In the genomic region with DNA sequence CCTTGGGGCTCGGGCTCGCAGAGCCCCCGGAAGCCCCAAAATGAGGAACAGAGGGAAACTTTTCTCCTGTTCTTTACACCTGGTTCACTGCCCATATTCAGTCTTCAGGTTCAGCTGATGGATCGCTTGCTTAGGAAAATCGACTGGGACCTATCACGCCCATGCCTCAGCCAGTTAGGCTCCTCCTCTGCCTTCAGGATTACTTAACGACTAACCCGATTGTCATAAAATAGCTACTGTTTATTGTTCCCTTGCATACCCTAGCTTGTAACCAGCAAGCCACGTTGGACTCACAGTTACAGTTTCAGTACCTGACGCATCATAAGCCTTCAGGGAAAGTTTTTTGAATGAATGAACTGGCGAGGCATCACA, we compare ENCODE assay signal across 8 cellular contexts. TPM values are rescaled to one million over a fixed set of nuclear protein-coding genes. Genes with fewer than 3 reads are reported as not detected.
DNase-seq lines count a peak whose midpoint lies in the region; ATAC-seq and TF ChIP-seq lines count a peak whose summit lies in the region.

No MANE protein-coding gene starts in this region.

- no peaks in the 10 kb centered on the region for H3K27me3 Mint-ChIP-seq in neural progenitor cell (ENCODE audit: insufficient read depth, low read depth)

- H2AFZ ChIP-seq in neural progenitor cell (replicated peaks) = no peak overlapping the region

- peaks cover 23% of the 10 kb centered on the region for H3K36me3 Mint-ChIP-seq in neural progenitor cell

- no peak for ATAC-seq in GM19397 (IDR thresholded peaks at IDR 0.05; ENCODE audit: unreplicated experiment)

- H3K9ac ChIP-seq in neural progenitor cell = peak overlapping the region; percentile 100

- H3K27me3 ChIP-seq in effector memory CD4-positive, alpha-beta T cell (replicated peaks; ENCODE audit: control insufficient read depth, insufficient read depth, low read length, poor library complexity, severe bottlenecking) = no peaks in the 10 kb centered on the region
- no peaks in the 10 kb centered on the region for H3K27me3 ChIP-seq in neural progenitor cell

- peaks cover 21% of the 10 kb centered on the region for H3K4me1 ChIP-seq in effector memory CD4-positive, alpha-beta T cell (ENCODE audit: control insufficient read depth, insufficient read depth, low read length, poor library complexity, severe bottlenecking)
- peaks cover 17% of the 10 kb centered on the region for H3K4me1 ChIP-seq in neural progenitor cell

- peak overlapping the region; percentile 87 for H3K27ac Mint-ChIP-seq in neural progenitor cell

- no peaks in the 10 kb centered on the region for H3K9me3 Mint-ChIP-seq in neural progenitor cell

- H3K9me3 ChIP-seq in effector memory CD4-positive, alpha-beta T cell (ENCODE audit: control insufficient read depth, low read length) = no peaks in the 10 kb centered on the region
- H3K9me3 ChIP-seq in neural progenitor cell (ENCODE audit: low read depth) = no peaks in the 10 kb centered on the region

- peaks cover 56% of the 10 kb centered on the region for H3K79me2 ChIP-seq in neural progenitor cell (ENCODE audit: low read depth)

- TF ChIP-seq CTCF in GM12864 (IDR thresholded peaks at IDR 0.05; ENCODE audit: low read depth, low read length, missing control alignments) (no peak), neural progenitor cell (IDR thresholded peaks at IDR 0.05) (no peak)

- H3K4me3 Mint-ChIP-seq in neural progenitor cell = peak overlapping the region; percentile 96

- peak overlapping the region; percentile 97 for H3K27ac ChIP-seq in effector memory CD4-positive, alpha-beta T cell (ENCODE audit: insufficient read depth, low read length, poor library complexity, severe bottlenecking)
- peak overlapping the region; percentile 100 for H3K27ac ChIP-seq in neural progenitor cell

- peaks cover 38% of the 10 kb centered on the region for H3K36me3 ChIP-seq in effector memory CD4-positive, alpha-beta T cell (ENCODE audit: control insufficient read depth, insufficient read depth, low read length)
- H3K36me3 ChIP-seq in neural progenitor cell = peaks cover 24% of the 10 kb centered on the region

- H3K4me1 Mint-ChIP-seq in neural progenitor cell = peaks cover 20% of the 10 kb centered on the region

- DNase-seq in GM12864 (ENCODE audit: low read depth) (no peak), MV-4-11 (lab: John Stamatoyannopoulos, UW) (peak; percentile 49), neural progenitor cell (ENCODE audit: low spot score) (no peak), NCI-H146 (lab: John Stamatoyannopoulos, UW) (no peak), NOMO-1 treated with DMSO at 0.1 percent for 48 hours (lab: John Stamatoyannopoulos, UW; ENCODE audit: unreplicated experiment) (no peak), RPMI8226 (no peak)
- no peak for DNase-seq in effector memory CD4-positive, alpha-beta T cell

- peaks cover 28% of the 10 kb centered on the region for H3F3A ChIP-seq in neural progenitor cell (ENCODE audit: low read depth)

- peak overlapping the region; percentile 98 for H3K4me2 ChIP-seq in neural progenitor cell

- peaks cover 55% of the 10 kb centered on the region for H4K20me1 ChIP-seq in neural progenitor cell (ENCODE audit: low read depth)

- peak overlapping the region; percentile 90 for H3K4me3 ChIP-seq in GM12864 (ENCODE audit: low read depth, low read length)
- H3K4me3 ChIP-seq in effector memory CD4-positive, alpha-beta T cell (ENCODE audit: insufficient read depth, low read depth, low read length, poor library complexity, severe bottlenecking) = peak overlapping the region; percentile 99
- peak overlapping the region; percentile 82 for H3K4me3 ChIP-seq in neural progenitor cell

RNA-seq across cellular contexts. Expression of gene TARDBP, which starts 0.7 kb away (rescaled TPM):
- total RNA-seq in neural progenitor cell (ENCODE audit: low replicate concordance) = 170 and 202 TPM in 2 replicates

RNA-seq across cellular contexts. Expression of gene MASP2, which starts 33.9 kb away (rescaled TPM):
- 0.09 TPM in 1 of 2 replicates, not detected in the other for total RNA-seq in neural progenitor cell (ENCODE audit: low replicate concordance)

RNA-seq across cellular contexts. Expression of gene SRM, which starts 46.7 kb away (rescaled TPM):
- total RNA-seq in neural progenitor cell (ENCODE audit: low replicate concordance) = 15.7 and 33.2 TPM in 2 replicates
